In the genomic region with DNA sequence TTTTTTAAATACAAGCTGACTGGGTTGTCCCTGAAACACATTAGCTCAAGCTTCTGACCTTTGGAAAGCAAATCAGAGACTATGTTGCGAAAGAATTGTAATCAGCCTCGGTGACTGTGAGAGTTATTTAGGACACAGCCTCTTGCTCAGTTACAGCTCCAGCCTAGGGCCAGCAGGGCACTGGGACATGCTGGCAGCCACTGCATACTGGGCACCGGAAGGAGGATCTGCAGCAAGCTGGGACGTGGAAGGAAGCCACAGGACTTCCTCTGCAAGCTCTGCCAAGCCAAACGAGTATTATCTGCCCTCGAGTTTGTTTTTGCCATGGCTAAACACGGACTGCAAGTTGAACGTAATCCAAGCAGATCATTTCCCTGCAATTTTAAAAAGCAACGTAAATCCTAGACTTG, we compare ENCODE assay signal across 8 cellular contexts. TPM values are rescaled to one million over a fixed set of nuclear protein-coding genes. Genes with fewer than 3 reads are reported as not detected.
DNase-seq lines count a peak whose midpoint lies in the region; ATAC-seq and TF ChIP-seq lines count a peak whose summit lies in the region.

No MANE protein-coding gene starts in this region.

- no peaks in the 10 kb centered on the region for H3K27me3 ChIP-seq in heart right ventricle
- no peaks in the 10 kb centered on the region for H3K27me3 ChIP-seq in sigmoid colon
- no peaks in the 10 kb centered on the region for H3K27me3 ChIP-seq in H7 (ENCODE audit: control insufficient read depth, insufficient read depth, low read length)

- DNase-seq in NCI-H2029 (lab: John Stamatoyannopoulos, UW) (peak; percentile 57), NCI-H2029 treated with DMSO at 0.1 percent for 48 hours (lab: John Stamatoyannopoulos, UW) (no peak), NCI-H446 treated with DMSO at 0.1 percent for 48 hours (lab: John Stamatoyannopoulos, UW) (peak; percentile 10), amniotic epithelial cell (ENCODE audit: low read depth) (peak; percentile 78), heart right ventricle (peak; percentile 82 to 87), sigmoid colon (peak; percentile 91), H7 (no peak)

- H3K9me3 ChIP-seq in heart right ventricle: no peaks in the 10 kb centered on the region
- H3K9me3 ChIP-seq in sigmoid colon: no peaks in the 10 kb centered on the region

- H3K4me3 ChIP-seq in heart right ventricle (peak overlapping the region in 7 of 10 donors; percentile 15 to 31 (median 25)), sigmoid colon (peak overlapping the region in 3 of 4 donors; percentile 4 to 24 (median 6)), H7 (ENCODE audit: insufficient read depth, low read depth, low read length) (no peak overlapping the region)

- H3K27ac ChIP-seq in heart right ventricle (peak overlapping the region; percentile 72 to 94 (median 86)), sigmoid colon (peak overlapping the region; percentile 77 to 92 (median 80))

- H3K4me1 ChIP-seq in heart right ventricle (peaks cover 10 to 63% (median 56%) of the 10 kb centered on the region in 9 donors), sigmoid colon (peaks cover 0 to 45% (median 43%) of the 10 kb centered on the region in 4 donors)

- 1 to 2% methylated on average over 9 of the region's 9 CpGs for WGBS in heart right ventricle, 2 donors
- 1 to 5% methylated on average over 9 of the region's 9 CpGs for WGBS in sigmoid colon, 2 donors

- intact Hi-C loops in heart right ventricle (cut with DNase I) (loop anchor here in 7 of 10 donors (1.0 to 5.0 kb wide), 5 partner anchors 28 to 64 kb away; a partner anchor contains a TSS), sigmoid colon (cut with DNase I) (loop anchor here (5.0 kb wide), 1 partner anchor 43 kb away; a partner anchor contains a TSS)

- ATAC-seq in heart right ventricle: peak; percentile 91 to 96 (median 93)
- no peak for ATAC-seq in GM18868 (IDR thresholded peaks at IDR 0.05; ENCODE audit: unreplicated experiment)

- no peaks in the 10 kb centered on the region for H3K36me3 ChIP-seq in heart right ventricle
- no peaks in the 10 kb centered on the region for H3K36me3 ChIP-seq in sigmoid colon
- H3K36me3 ChIP-seq in H7 (replicated peaks; ENCODE audit: control insufficient read depth, insufficient read depth, low read length): no peaks in the 10 kb centered on the region

- no peak for TF ChIP-seq POLR2A in sigmoid colon (IDR thresholded peaks at IDR 0.05)

- TF ChIP-seq EP300 in sigmoid colon (IDR thresholded peaks at IDR 0.05): no peak

- TF ChIP-seq CTCF in heart right ventricle (IDR thresholded peaks at IDR 0.05) (no peak), sigmoid colon (IDR thresholded peaks at IDR 0.05) (peak in 1 of 4 experiments; percentile 21)

RNA-seq across cellular contexts. Expression of a gene that starts 24.4 kb away (rescaled TPM):
- total RNA-seq in heart right ventricle (100 to 1,000 TPM in 4 of 10 donors, 10 to 100 TPM in 6; 79.5 to 113 (median 96.1) TPM), sigmoid colon (10 to 100 TPM; 50.9 to 78.1 (median 57.9) TPM)
- polyA plus RNA-seq in heart right ventricle (100 to 1,000 TPM in 1 of 2 donors, 10 to 100 TPM in 1; 63.7 to 154 TPM), sigmoid colon (100 to 1,000 TPM; 104 to 151 (median 148) TPM)
- 138 TPM in 2 replicates for total RNA-seq in H7 (2014; rRNA removed; shearing (Covaris generic))

RNA-seq across cellular contexts. Expression of a gene that starts 41.3 kb away (rescaled TPM):
- total RNA-seq in heart right ventricle: 100 to 1,000 TPM; 438 to 594 (median 487) TPM
- polyA plus RNA-seq in heart right ventricle: 100 to 1,000 TPM; 324 to 372 TPM
- total RNA-seq in sigmoid colon: 100 to 1,000 TPM; 398 to 687 (median 623) TPM
- 100 to 1,000 TPM; 251 to 392 (median 343) TPM for polyA plus RNA-seq in sigmoid colon
- 351 and 430 TPM in 2 replicates for total RNA-seq in H7 (2014; rRNA removed; shearing (Covaris generic))

RNA-seq across cellular contexts. Expression of a gene that starts 53.7 kb away (rescaled TPM):
- total RNA-seq in heart right ventricle (10 to 100 TPM; 38.1 to 56.1 (median 44.5) TPM), sigmoid colon (10 to 100 TPM; 15.2 to 22.5 (median 20.2) TPM)
- polyA plus RNA-seq in heart right ventricle (10 to 100 TPM; 24.1 to 37.6 TPM), sigmoid colon (10 to 100 TPM; 21.6 to 41.2 (median 25.4) TPM)
- total RNA-seq in H7 (2014; rRNA removed; shearing (Covaris generic)): 28.1 and 32.0 TPM in 2 replicates

Comparison
In these comparisons a context has a peak if more than half of its experiments do, and no peak if none do; other contexts are left out.
1. DNase-seq: peak in NCI-H2029 (single experiment), NCI-H446 treated with DMSO at 0.1 percent for 48 hours (single experiment), amniotic epithelial cell (single experiment), heart right ventricle (2 of 2) and sigmoid colon (single experiment); none in NCI-H2029 treated with DMSO at 0.1 percent for 48 hours (single experiment) and H7 (single experiment).